Comparison of ENCODE assay signal across 2 cellular contexts in genomic region chr2:185219981-185220380, GRCh38.
TF ChIP-seq lines count a peak whose summit lies in the region.

No MANE protein-coding gene starts in this region.

TF ChIP-seq in HepG2, 621 proteins besides CTCF, POLR2A, EP300 and RAD21 (continued from another document):
- TF ChIP-seq HINFP (CRISPR knock-in tag; IDR thresholded peaks at IDR 0.05; ENCODE audit: low read depth) (no peak), ATF5 (CRISPR knock-in tag; IDR thresholded peaks at IDR 0.05; ENCODE audit: low read depth) (no peak), EED (CRISPR knock-in tag; IDR thresholded peaks at IDR 0.05) (no peak)

TF ChIP-seq in SK-N-SH treated with all-trans-retinoic acid at 6 μM for 48 hours, 23 proteins besides CTCF, POLR2A, EP300 and RAD21:
- TF ChIP-seq PATZ1 (CRISPR knock-in tag; IDR thresholded peaks at IDR 0.05; ENCODE audit: borderline replicate concordance) (no peak), TCF4 (CRISPR knock-in tag; IDR thresholded peaks at IDR 0.05; ENCODE audit: borderline replicate concordance) (no peak), CSDC2 (CRISPR knock-in tag; IDR thresholded peaks at IDR 0.05) (no peak), ISL1 (CRISPR knock-in tag; IDR thresholded peaks at IDR 0.05) (peak; percentile 54), ESRRG (CRISPR knock-in tag; IDR thresholded peaks at IDR 0.05) (0 out of 2 replicates have a peak, but pooled peaks have one; percentile 15)
